In genomic region chr11:130435671-130436070, GRCh38 we compare ENCODE assay signal across 12 cellular contexts. TPM values are rescaled to one million over a fixed set of nuclear protein-coding genes. Genes with fewer than 3 reads are reported as not detected.
DNase-seq lines count a peak whose midpoint lies in the region; ATAC-seq and TF ChIP-seq lines count a peak whose summit lies in the region.
"Had no signal": no experiment of that assay in that cellular context is flagged by ENCODE, and none has a peak within 500 bp of the region (broad histone marks: within the 10 kb centered on the region; RNA-seq: fewer than 3 reads in every experiment).

No MANE protein-coding gene starts in this region.

- CTCF ChIA-PET in RWPE1 (lab: Yijun Ruan, JAX): interaction anchor here (0.6 to 4.7 kb wide), 10 partner anchors 8 to 464 kb away, joined by 3 to 74 read pairs (median 4); no protein-coding TSS in a partner anchor

- no peak for ATAC-seq in HG03354 (IDR thresholded peaks at IDR 0.05; ENCODE audit: poor library complexity, severe bottlenecking, unreplicated experiment)
- ATAC-seq in GM19455 (IDR thresholded peaks at IDR 0.05; ENCODE audit: unreplicated experiment): no peak

- POLR2A ChIA-PET in RWPE1 (lab: Yijun Ruan, JAX; ENCODE audit: low non-redundant PET): no interaction called here

- H3K4me3 ChIP-seq in fibroblast of mammary gland (ENCODE audit: control insufficient read depth, low read depth, low read length) (no peak overlapping the region), smooth muscle cell (no peak overlapping the region)

- 38% methylated on average over 4 of the region's 4 CpGs for WGBS in smooth muscle cell (ENCODE audit: low lambda C conversion rate)

- H3K27me3 ChIP-seq in smooth muscle cell (ENCODE audit: low read depth): peaks cover 3% of the 10 kb centered on the region
- H3K27me3 ChIP-seq: ascending aorta had no signal

- H3K79me2 ChIP-seq in smooth muscle cell (ENCODE audit: low read depth): no peaks in the 10 kb centered on the region

- peak overlapping the region; percentile 32 for H2AFZ ChIP-seq in smooth muscle cell (ENCODE audit: low read depth)

- peak; percentile 53 for DNase-seq in ELR (ENCODE audit: low read depth)
- no peak for DNase-seq in RWPE1 (ENCODE audit: low spot score)
- peak; percentile 55 for DNase-seq in fibroblast of mammary gland (ENCODE audit: low read depth)
- no peak for DNase-seq in smooth muscle cell (lab: John Stamatoyannopoulos, UW; ENCODE audit: unreplicated experiment)
- DNase-seq in NCI-H526 treated with DMSO at 0.1 percent for 48 hours (lab: John Stamatoyannopoulos, UW): no peak
- DNase-seq: activated B cell treated with CpG ODN at 0.5 μM for 24 hours, NCI-H1436 treated with DMSO at 0.1 percent for 48 hours had no signal

- no peaks in the 10 kb centered on the region for H4K20me1 ChIP-seq in smooth muscle cell (ENCODE audit: low read depth)

- H3K4me2 ChIP-seq in smooth muscle cell: peak overlapping the region; percentile 93

- no peak overlapping the region for H3K9ac ChIP-seq in smooth muscle cell (ENCODE audit: low read depth)

- H3K27ac ChIP-seq in RWPE1 (peak overlapping the region; percentile 43; the same call in 1 of the 2 replicates), smooth muscle cell (ENCODE audit: low read depth) (peak overlapping the region; percentile 25)
- H3K27ac ChIP-seq: ascending aorta had no signal

- H3F3A ChIP-seq in smooth muscle cell (ENCODE audit: low read depth): peaks cover 5% of the 10 kb centered on the region

- no peaks in the 10 kb centered on the region for H3K36me3 ChIP-seq in smooth muscle cell (ENCODE audit: low read depth)
- H3K36me3 ChIP-seq: ascending aorta had no signal

- TF ChIP-seq CTCF in RWPE1 (conservative IDR thresholded peaks at IDR 0.05; ENCODE audit: low read depth): no peak
- no peak for TF ChIP-seq CTCF in fibroblast of mammary gland (conservative IDR thresholded peaks at IDR 0.05; ENCODE audit: control insufficient read depth, insufficient read depth, low read depth, low read length)
- TF ChIP-seq CTCF in smooth muscle cell (IDR thresholded peaks at IDR 0.05; ENCODE audit: borderline replicate concordance, insufficient read depth, poor library complexity, severe bottlenecking): no peak

- H3K9me3 ChIP-seq in smooth muscle cell (replicated peaks; ENCODE audit: low read depth): no peaks in the 10 kb centered on the region
- H3K9me3 ChIP-seq: ascending aorta had no signal

- H3K4me1 ChIP-seq in smooth muscle cell (ENCODE audit: low read depth): peaks cover 11% of the 10 kb centered on the region

RNA-seq across cellular contexts. Expression of gene ADAMTS8, which starts 7.3 kb away (rescaled TPM):
- not detected in 2 replicates for total RNA-seq in smooth muscle cell
- polyA plus RNA-seq in smooth muscle cell: 0.21 TPM in 1 of 2 replicates, not detected in the other
- total RNA-seq: activated B cell treated with CpG ODN at 0.5 μM for 24 hours; CD4-positive, alpha-beta memory T cell; glomerular endothelial cell had no signal
- polyA plus RNA-seq: CD4-positive, alpha-beta memory T cell had no signal

RNA-seq across cellular contexts. Expression of gene ADAMTS15, which starts 12.8 kb away (rescaled TPM):
- total RNA-seq in smooth muscle cell: 3.4 and 5.3 TPM in 2 replicates
- polyA plus RNA-seq in smooth muscle cell: 0.65 and 1.4 TPM in 2 replicates
- total RNA-seq: activated B cell treated with CpG ODN at 0.5 μM for 24 hours; CD4-positive, alpha-beta memory T cell had no signal
- polyA plus RNA-seq: CD4-positive, alpha-beta memory T cell had no signal

Comparison
In these comparisons a context has a peak if more than half of its experiments do, and no peak if none do; other contexts are left out.
1. DNase-seq: peak in ELR (single experiment) and fibroblast of mammary gland (single experiment); none in RWPE1 (single experiment), smooth muscle cell (single experiment) and NCI-H526 treated with DMSO at 0.1 percent for 48 hours (single experiment).